8 cellular contexts compared by ENCODE assay signal in the genomic region with DNA sequence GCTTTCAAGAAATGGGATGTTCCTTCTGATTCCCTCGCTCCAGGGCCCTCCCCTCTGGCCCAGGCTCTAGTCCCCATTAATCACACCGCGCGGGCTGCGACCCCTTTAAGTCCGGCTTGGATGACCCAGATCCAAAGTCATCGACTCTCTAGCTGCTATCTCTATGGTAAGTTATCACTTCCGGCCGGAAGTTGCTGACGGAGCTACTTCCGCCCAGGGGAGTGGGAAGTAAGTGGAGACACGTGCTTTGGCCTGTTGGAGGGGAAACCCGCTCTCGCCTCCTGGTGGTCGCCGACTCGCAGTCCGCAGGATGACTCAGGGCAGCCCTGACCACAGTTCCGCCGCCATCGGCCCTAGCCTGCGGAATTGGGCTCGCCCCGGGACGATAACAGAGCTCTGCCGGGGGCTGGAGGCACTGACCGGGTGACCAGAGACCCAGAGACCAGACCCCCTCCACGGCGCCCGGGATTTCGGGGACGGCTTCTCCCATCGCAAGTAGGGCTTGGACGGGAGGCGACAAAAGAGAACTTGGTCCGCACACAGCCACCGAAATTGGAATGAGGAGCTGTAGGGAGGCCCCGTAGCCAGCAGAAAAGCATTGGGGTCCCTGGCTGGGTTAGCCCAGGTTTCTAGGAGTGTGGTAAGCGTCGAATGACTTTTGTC. TPM values are rescaled to one million over a fixed set of nuclear protein-coding genes. Genes with fewer than 3 reads are reported as not detected.
DNase-seq lines count a peak whose midpoint lies in the region; ATAC-seq and TF ChIP-seq lines count a peak whose summit lies in the region.

No MANE protein-coding gene starts in this region.

- TF ChIP-seq CTCF in Panc1 (IDR thresholded peaks at IDR 0.05) = peak; percentile 83

- ATAC-seq in GM21786 (IDR thresholded peaks at IDR 0.05; ENCODE audit: unreplicated experiment) = peak; percentile 81
- ATAC-seq in Panc1 = peak; percentile 91
- peak; percentile 92 to 94 for ATAC-seq in naive B cell (ENCODE audit: low read depth in 2 of 2)
- peak; percentile 93 for ATAC-seq in stimulated activated effector memory CD8-positive, alpha-beta T cell treated with anti-CD3 and anti-CD28 coated beads, Interleukin-12 subunit alpha, Interleukin-12 subunit beta, amount 100 ng/mL, for 72 hours

- H3K27ac Mint-ChIP-seq in naive B cell = peak overlapping the region; percentile 97 to 100 (median 98)
- H3K27ac Mint-ChIP-seq in stimulated activated effector memory CD8-positive, alpha-beta T cell treated with anti-CD3 and anti-CD28 coated beads, Interleukin-12 subunit alpha, Interleukin-12 subunit beta, amount 100 ng/mL, for 72 hours = peak overlapping the region; percentile 99

- DNase-seq in Daoy (ENCODE audit: low read depth) (peak; percentile 98), Panc1 (ENCODE audit: low read depth, low spot score) (peak; percentile 86), activated T-helper 1 cell treated with Interleukin-2 at 50 U/mL for 16 hours (ENCODE audit: low read depth) (peak; percentile 76), fibroblast of gingiva (ENCODE audit: low read depth) (peak; percentile 97), naive B cell (peak; percentile 93)
- DNase-seq in stimulated activated effector memory CD8-positive, alpha-beta T cell treated with anti-CD3 and anti-CD28 coated beads, Interleukin-12 subunit alpha, Interleukin-12 subunit beta, amount 100 ng/mL, for 72 hours (ENCODE audit: low spot score in 2 of 2) = peak; percentile 75 to 95

- peak overlapping the region; percentile 86 to 93 for H3K4me3 ChIP-seq in Panc1 (ENCODE audit: low read depth in 2 of 2, low read length in 2 of 2)

- H3K4me3 Mint-ChIP-seq in naive B cell = peak overlapping the region; percentile 94 to 100 (median 98)
- peak overlapping the region; percentile 97 for H3K4me3 Mint-ChIP-seq in stimulated activated effector memory CD8-positive, alpha-beta T cell treated with anti-CD3 and anti-CD28 coated beads, Interleukin-12 subunit alpha, Interleukin-12 subunit beta, amount 100 ng/mL, for 72 hours

- in situ Hi-C loops in Panc1 (cut with HindIII; ENCODE audit: low pct_unique_long_range_greater_than_20kb, low sequenced_read_pairs) = no loop called here

- no peaks in the 10 kb centered on the region for H3K27me3 ChIP-seq in Panc1 (ENCODE audit: control insufficient read depth, insufficient read depth, low read length)

- peaks cover 30 to 60% (median 47%) of the 10 kb centered on the region in 3 donors for H3K4me1 Mint-ChIP-seq in naive B cell
- peaks cover 45% of the 10 kb centered on the region for H3K4me1 Mint-ChIP-seq in stimulated activated effector memory CD8-positive, alpha-beta T cell treated with anti-CD3 and anti-CD28 coated beads, Interleukin-12 subunit alpha, Interleukin-12 subunit beta, amount 100 ng/mL, for 72 hours

- peaks cover 0 to 11% (median 0%) of the 10 kb centered on the region in 3 donors for H3K27me3 Mint-ChIP-seq in naive B cell

- H3K9me3 ChIP-seq in KOPT-K1 (ENCODE audit: insufficient read depth, low read length, poor library complexity, severe bottlenecking) = no peaks in the 10 kb centered on the region
- no peaks in the 10 kb centered on the region for H3K9me3 ChIP-seq in Panc1 (ENCODE audit: control insufficient read depth, insufficient read depth, low read depth, low read length)

- H3K27ac ChIP-seq in KOPT-K1 (ENCODE audit: low read depth, low read length, poor library complexity, severe bottlenecking) (peak overlapping the region; percentile 88), Panc1 (ENCODE audit: low read length) (peak overlapping the region; percentile 97)

- H3K4me1 ChIP-seq in Panc1 (ENCODE audit: control insufficient read depth, insufficient read depth, low read length) = peaks cover 32% of the 10 kb centered on the region

- CTCF ChIA-PET in Panc1 (lab: Charles Lee) = interaction anchor here (0.6 to 1.2 kb wide), 4 partner anchors 9 to 227 kb away, joined by 3 to 7 read pairs (median 4); no protein-coding TSS in a partner anchor

- H3K36me3 ChIP-seq in KOPT-K1 (ENCODE audit: insufficient read depth, low read length) (peaks cover 43% of the 10 kb centered on the region), Panc1 (ENCODE audit: control insufficient read depth, insufficient read depth, low read length) (peaks cover 16% of the 10 kb centered on the region)

- BruUV-seq in Panc1 (replicated peaks; lab: Mats Ljungman, UMichigan) = TSS peak; percentile 93

- H3K36me3 Mint-ChIP-seq in naive B cell = peaks cover 5 to 8% of the 10 kb centered on the region in 2 donors
- H3K36me3 Mint-ChIP-seq in stimulated activated effector memory CD8-positive, alpha-beta T cell treated with anti-CD3 and anti-CD28 coated beads, Interleukin-12 subunit alpha, Interleukin-12 subunit beta, amount 100 ng/mL, for 72 hours = peaks cover 54% of the 10 kb centered on the region

- POLR2A ChIA-PET in Panc1 (lab: Charles Lee) = interaction anchor here (0.6 to 1.3 kb wide), 3 partner anchors 33 to 116 kb away, joined by 3 to 5 read pairs (median 4); a partner anchor contains a TSS

- no peaks in the 10 kb centered on the region for H3K9me3 Mint-ChIP-seq in naive B cell
- H3K9me3 Mint-ChIP-seq in stimulated activated effector memory CD8-positive, alpha-beta T cell treated with anti-CD3 and anti-CD28 coated beads, Interleukin-12 subunit alpha, Interleukin-12 subunit beta, amount 100 ng/mL, for 72 hours = peaks cover 2% of the 10 kb centered on the region

- intact Hi-C loops in Panc1 (cut with micrococcal nuclease; ENCODE audit: unreplicated experiment) = no loop called here

RNA-seq across cellular contexts. Expression of a gene that starts 52.2 kb away (rescaled TPM):
- total RNA-seq in Daoy (2014; rRNA removed; shearing (Covaris generic)) = 25.5 and 26.8 TPM in 2 replicates
- 279 TPM for total RNA-seq in Panc1 (2021; ENCODE audit: unreplicated experiment)
- 156 TPM for polyA plus RNA-seq in Panc1 (2012; ENCODE audit: insufficient read length)
- 10 to 100 TPM; 14.4 to 21.6 (median 17.4) TPM for polyA plus RNA-seq in naive B cell (ENCODE audit: low read depth in 6 of 6)

Comparison
In these comparisons a context has a peak if more than half of its experiments do, and no peak if none do; other contexts are left out.
1. Peak in every context shown above with its lines: DNase-seq, ATAC-seq, H3K4me3 ChIP-seq and H3K27ac ChIP-seq.
2. RNA of a gene that starts 52.2 kb away (total RNA-seq): 279 TPM in Panc1 (single experiment); 25.5 to 26.8 TPM in Daoy; every median in the first group is over 10 times any median in the second.